ENCODE assay signal across 1 cellular context in the genomic region with DNA sequence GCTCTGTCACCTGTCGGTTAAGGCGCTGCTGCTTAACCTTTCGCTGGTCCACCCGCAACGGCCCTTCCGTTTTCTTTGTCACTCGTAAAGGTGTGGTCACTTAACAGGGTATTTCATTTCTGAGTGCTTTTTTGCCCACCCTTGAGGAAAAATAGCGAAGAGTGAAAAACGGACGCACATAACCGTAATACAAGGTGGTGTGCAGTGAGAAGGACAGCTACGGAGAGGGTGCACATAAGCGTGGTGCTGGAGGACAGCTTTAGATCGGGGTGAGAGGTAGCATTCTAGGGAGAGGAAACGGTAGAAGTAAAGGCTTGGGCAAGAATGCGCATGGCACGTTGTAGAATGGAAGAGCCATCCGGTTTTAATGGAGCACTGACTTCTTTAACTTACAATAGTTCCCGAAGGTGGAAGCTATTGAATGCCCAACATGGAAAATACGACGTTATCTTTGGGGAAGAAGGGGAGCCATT.
A peak's percentile ranks its signal among the peaks of the same experiment; 100 is the strongest.
TF ChIP-seq lines count a peak whose summit lies in the region.

No MANE protein-coding gene starts in this region.

TF ChIP-seq in K562, 482 proteins besides CTCF, POLR2A, EP300 and RAD21 (continued from another document and continues in another):
- TF ChIP-seq, protein P1, sequence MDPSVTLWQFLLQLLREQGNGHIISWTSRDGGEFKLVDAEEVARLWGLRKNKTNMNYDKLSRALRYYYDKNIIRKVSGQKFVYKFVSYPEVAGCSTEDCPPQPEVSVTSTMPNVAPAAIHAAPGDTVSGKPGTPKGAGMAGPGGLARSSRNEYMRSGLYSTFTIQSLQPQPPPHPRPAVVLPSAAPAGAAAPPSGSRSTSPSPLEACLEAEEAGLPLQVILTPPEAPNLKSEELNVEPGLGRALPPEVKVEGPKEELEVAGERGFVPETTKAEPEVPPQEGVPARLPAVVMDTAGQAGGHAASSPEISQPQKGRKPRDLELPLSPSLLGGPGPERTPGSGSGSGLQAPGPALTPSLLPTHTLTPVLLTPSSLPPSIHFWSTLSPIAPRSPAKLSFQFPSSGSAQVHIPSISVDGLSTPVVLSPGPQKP (CRISPR knock-in tag; IDR thresholded peaks at IDR 0.05) = no peak
- TF ChIP-seq, protein P2, sequence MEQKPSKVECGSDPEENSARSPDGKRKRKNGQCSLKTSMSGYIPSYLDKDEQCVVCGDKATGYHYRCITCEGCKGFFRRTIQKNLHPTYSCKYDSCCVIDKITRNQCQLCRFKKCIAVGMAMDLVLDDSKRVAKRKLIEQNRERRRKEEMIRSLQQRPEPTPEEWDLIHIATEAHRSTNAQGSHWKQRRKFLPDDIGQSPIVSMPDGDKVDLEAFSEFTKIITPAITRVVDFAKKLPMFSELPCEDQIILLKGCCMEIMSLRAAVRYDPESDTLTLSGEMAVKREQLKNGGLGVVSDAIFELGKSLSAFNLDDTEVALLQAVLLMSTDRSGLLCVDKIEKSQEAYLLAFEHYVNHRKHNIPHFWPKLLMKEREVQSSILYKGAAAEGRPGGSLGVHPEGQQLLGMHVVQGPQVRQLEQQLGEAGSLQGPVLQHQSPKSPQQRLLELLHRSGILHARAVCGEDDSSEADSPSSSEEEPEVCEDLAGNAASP (IDR thresholded peaks at IDR 0.05) = no peak
- no peak for TF ChIP-seq ZNF197 (CRISPR knock-in tag; IDR thresholded peaks at IDR 0.05; ENCODE audit: low read depth)
- no peak for TF ChIP-seq ZNF224 (CRISPR knock-in tag; IDR thresholded peaks at IDR 0.05)
- no peak for TF ChIP-seq GTF2F1 (IDR thresholded peaks at IDR 0.05; ENCODE audit: low read depth, low read length)
- TF ChIP-seq, protein P3, sequence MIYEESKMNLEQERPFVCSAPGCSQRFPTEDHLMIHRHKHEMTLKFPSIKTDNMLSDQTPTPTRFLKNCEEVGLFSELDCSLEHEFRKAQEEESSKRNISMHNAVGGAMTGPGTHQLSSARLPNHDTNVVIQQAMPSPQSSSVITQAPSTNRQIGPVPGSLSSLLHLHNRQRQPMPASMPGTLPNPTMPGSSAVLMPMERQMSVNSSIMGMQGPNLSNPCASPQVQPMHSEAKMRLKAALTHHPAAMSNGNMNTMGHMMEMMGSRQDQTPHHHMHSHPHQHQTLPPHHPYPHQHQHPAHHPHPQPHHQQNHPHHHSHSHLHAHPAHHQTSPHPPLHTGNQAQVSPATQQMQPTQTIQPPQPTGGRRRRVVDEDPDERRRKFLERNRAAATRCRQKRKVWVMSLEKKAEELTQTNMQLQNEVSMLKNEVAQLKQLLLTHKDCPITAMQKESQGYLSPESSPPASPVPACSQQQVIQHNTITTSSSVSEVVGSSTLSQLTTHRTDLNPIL (CRISPR knock-in tag; IDR thresholded peaks at IDR 0.05) = no peak
- TF ChIP-seq TBL1XR1 (IDR thresholded peaks at IDR 0.05; ENCODE audit: low read length in 2 of 2) = 0 out of 4 replicates have a peak, but pooled peaks of 1 of the 2 experiments have one; percentile 27
- peak; percentile 78; the same call in 1 of the 2 replicates for TF ChIP-seq FOXK1 (CRISPR knock-in tag; IDR thresholded peaks at IDR 0.05; ENCODE audit: borderline replicate concordance)
- no peak; the same call in 1 of the 2 replicates for TF ChIP-seq SRSF3 (IDR thresholded peaks at IDR 0.05; ENCODE audit: insufficient read depth, low read length)
- TF ChIP-seq, protein P4, sequence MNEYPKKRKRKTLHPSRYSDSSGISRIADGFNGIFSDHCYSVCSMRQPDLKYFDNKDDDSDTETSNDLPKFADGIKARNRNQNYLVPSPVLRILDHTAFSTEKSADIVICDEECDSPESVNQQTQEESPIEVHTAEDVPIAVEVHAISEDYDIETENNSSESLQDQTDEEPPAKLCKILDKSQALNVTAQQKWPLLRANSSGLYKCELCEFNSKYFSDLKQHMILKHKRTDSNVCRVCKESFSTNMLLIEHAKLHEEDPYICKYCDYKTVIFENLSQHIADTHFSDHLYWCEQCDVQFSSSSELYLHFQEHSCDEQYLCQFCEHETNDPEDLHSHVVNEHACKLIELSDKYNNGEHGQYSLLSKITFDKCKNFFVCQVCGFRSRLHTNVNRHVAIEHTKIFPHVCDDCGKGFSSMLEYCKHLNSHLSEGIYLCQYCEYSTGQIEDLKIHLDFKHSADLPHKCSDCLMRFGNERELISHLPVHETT (CRISPR knock-in tag; conservative IDR thresholded peaks at IDR 0.05 in 1 of 2, IDR thresholded peaks at IDR 0.05 in 1 of 2) = no peak
- TF ChIP-seq STAT5B (CRISPR knock-in tag; IDR thresholded peaks at IDR 0.05) = no peak
- TF ChIP-seq CC2D1A (IDR thresholded peaks at IDR 0.05) = 0 out of 2 replicates have a peak, but pooled peaks have one; percentile 9
- TF ChIP-seq EHMT2 (IDR thresholded peaks at IDR 0.05) = peak; percentile 50
- no peak for TF ChIP-seq ZNF766 (CRISPR knock-in tag; conservative IDR thresholded peaks at IDR 0.05)
- no peak for TF ChIP-seq BCL6 (CRISPR knock-in tag; IDR thresholded peaks at IDR 0.05)
- TF ChIP-seq PTTG1 (tag; IDR thresholded peaks at IDR 0.05; ENCODE audit: low read depth) = no peak
- TF ChIP-seq TAF1 (IDR thresholded peaks at IDR 0.05; ENCODE audit: control insufficient read depth, extremely low read depth, insufficient read depth, low read length, severe bottlenecking) = no peak
- TF ChIP-seq ZNF785 (CRISPR knock-in tag; IDR thresholded peaks at IDR 0.05) = no peak
- TF ChIP-seq DACH1 (IDR thresholded peaks at IDR 0.05; ENCODE audit: partially characterized antibody) = no peak
- TF ChIP-seq CEBPG (CRISPR knock-in tag; IDR thresholded peaks at IDR 0.05) = no peak
- TF ChIP-seq CEBPG (tag; conservative IDR thresholded peaks at IDR 0.05 in 1 of 2, IDR thresholded peaks at IDR 0.05 in 1 of 2) = no peak
- TF ChIP-seq ZNF589 (CRISPR knock-in tag; IDR thresholded peaks at IDR 0.05; ENCODE audit: low read depth) = no peak
- no peak for TF ChIP-seq SNIP1 (IDR thresholded peaks at IDR 0.05; ENCODE audit: low read depth)
- TF ChIP-seq WHSC1 (IDR thresholded peaks at IDR 0.05; ENCODE audit: low read length) = no peak
- no peak for TF ChIP-seq IFI16 (CRISPR knock-in tag; IDR thresholded peaks at IDR 0.05)
- TF ChIP-seq NR3C1 (CRISPR knock-in tag; IDR thresholded peaks at IDR 0.05) = no peak
- TF ChIP-seq ZNF41 (CRISPR knock-in tag; conservative IDR thresholded peaks at IDR 0.05) = no peak
- TF ChIP-seq TCF3 (CRISPR knock-in tag; IDR thresholded peaks at IDR 0.05) = no peak
- TF ChIP-seq, protein P5, sequence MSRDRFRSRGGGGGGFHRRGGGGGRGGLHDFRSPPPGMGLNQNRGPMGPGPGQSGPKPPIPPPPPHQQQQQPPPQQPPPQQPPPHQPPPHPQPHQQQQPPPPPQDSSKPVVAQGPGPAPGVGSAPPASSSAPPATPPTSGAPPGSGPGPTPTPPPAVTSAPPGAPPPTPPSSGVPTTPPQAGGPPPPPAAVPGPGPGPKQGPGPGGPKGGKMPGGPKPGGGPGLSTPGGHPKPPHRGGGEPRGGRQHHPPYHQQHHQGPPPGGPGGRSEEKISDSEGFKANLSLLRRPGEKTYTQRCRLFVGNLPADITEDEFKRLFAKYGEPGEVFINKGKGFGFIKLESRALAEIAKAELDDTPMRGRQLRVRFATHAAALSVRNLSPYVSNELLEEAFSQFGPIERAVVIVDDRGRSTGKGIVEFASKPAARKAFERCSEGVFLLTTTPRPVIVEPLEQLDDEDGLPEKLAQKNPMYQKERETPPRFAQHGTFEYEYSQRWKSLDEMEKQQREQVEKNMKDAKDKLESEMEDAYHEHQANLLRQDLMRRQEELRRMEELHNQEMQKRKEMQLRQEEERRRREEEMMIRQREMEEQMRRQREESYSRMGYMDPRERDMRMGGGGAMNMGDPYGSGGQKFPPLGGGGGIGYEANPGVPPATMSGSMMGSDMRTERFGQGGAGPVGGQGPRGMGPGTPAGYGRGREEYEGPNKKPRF (IDR thresholded peaks at IDR 0.05; ENCODE audit: low read depth, low read length) = no peak
- TF ChIP-seq, protein P6, sequence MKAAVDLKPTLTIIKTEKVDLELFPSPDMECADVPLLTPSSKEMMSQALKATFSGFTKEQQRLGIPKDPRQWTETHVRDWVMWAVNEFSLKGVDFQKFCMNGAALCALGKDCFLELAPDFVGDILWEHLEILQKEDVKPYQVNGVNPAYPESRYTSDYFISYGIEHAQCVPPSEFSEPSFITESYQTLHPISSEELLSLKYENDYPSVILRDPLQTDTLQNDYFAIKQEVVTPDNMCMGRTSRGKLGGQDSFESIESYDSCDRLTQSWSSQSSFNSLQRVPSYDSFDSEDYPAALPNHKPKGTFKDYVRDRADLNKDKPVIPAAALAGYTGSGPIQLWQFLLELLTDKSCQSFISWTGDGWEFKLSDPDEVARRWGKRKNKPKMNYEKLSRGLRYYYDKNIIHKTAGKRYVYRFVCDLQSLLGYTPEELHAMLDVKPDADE (conservative IDR thresholded peaks at IDR 0.05; ENCODE audit: control insufficient read depth, low read depth, low read length) = no peak
- TF ChIP-seq GATAD2A (IDR thresholded peaks at IDR 0.05) = no peak
- TF ChIP-seq, protein P7, sequence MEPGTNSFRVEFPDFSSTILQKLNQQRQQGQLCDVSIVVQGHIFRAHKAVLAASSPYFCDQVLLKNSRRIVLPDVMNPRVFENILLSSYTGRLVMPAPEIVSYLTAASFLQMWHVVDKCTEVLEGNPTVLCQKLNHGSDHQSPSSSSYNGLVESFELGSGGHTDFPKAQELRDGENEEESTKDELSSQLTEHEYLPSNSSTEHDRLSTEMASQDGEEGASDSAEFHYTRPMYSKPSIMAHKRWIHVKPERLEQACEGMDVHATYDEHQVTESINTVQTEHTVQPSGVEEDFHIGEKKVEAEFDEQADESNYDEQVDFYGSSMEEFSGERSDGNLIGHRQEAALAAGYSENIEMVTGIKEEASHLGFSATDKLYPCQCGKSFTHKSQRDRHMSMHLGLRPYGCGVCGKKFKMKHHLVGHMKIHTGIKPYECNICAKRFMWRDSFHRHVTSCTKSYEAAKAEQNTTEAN (CRISPR knock-in tag; IDR thresholded peaks at IDR 0.05) = peak; percentile 14; the same call in 1 of the 2 replicates
- TF ChIP-seq ZSCAN32 (CRISPR knock-in tag; IDR thresholded peaks at IDR 0.05) = no peak
- no peak for TF ChIP-seq PML (IDR thresholded peaks at IDR 0.05; ENCODE audit: low read length)
- TF ChIP-seq, protein P8, sequence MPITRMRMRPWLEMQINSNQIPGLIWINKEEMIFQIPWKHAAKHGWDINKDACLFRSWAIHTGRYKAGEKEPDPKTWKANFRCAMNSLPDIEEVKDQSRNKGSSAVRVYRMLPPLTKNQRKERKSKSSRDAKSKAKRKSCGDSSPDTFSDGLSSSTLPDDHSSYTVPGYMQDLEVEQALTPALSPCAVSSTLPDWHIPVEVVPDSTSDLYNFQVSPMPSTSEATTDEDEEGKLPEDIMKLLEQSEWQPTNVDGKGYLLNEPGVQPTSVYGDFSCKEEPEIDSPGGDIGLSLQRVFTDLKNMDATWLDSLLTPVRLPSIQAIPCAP (CRISPR knock-in tag; IDR thresholded peaks at IDR 0.05; ENCODE audit: borderline replicate concordance) = 0 out of 2 replicates have a peak, but pooled peaks have one; percentile 15
- TF ChIP-seq ELF2 (CRISPR knock-in tag; IDR thresholded peaks at IDR 0.05) = no peak
- TF ChIP-seq MEF2D (tag; conservative IDR thresholded peaks at IDR 0.05; ENCODE audit: low read depth) = no peak
- TF ChIP-seq, protein P9, sequence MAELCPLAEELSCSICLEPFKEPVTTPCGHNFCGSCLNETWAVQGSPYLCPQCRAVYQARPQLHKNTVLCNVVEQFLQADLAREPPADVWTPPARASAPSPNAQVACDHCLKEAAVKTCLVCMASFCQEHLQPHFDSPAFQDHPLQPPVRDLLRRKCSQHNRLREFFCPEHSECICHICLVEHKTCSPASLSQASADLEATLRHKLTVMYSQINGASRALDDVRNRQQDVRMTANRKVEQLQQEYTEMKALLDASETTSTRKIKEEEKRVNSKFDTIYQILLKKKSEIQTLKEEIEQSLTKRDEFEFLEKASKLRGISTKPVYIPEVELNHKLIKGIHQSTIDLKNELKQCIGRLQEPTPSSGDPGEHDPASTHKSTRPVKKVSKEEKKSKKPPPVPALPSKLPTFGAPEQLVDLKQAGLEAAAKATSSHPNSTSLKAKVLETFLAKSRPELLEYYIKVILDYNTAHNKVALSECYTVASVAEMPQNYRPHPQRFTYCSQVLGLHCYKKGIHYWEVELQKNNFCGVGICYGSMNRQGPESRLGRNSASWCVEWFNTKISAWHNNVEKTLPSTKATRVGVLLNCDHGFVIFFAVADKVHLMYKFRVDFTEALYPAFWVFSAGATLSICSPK (IDR thresholded peaks at IDR 0.05; ENCODE audit: borderline replicate concordance) = no peak
- TF ChIP-seq GABPB2 (CRISPR knock-in tag; conservative IDR thresholded peaks at IDR 0.05) = no peak
- 0 out of 2 replicates have a peak, but pooled peaks have one; percentile 25 for TF ChIP-seq MXI1 (IDR thresholded peaks at IDR 0.05; ENCODE audit: low read depth, low read length)
- no peak for TF ChIP-seq ZNF212 (CRISPR knock-in tag; IDR thresholded peaks at IDR 0.05)
- TF ChIP-seq ETV6 (IDR thresholded peaks at IDR 0.05; ENCODE audit: borderline replicate concordance in 1 of 2, low read depth in 2 of 2, low read length in 1 of 2) = no peak
- no peak; the same call in 1 of the 2 replicates for TF ChIP-seq ETV6 (CRISPR knock-in tag; IDR thresholded peaks at IDR 0.05; ENCODE audit: borderline replicate concordance)
- TF ChIP-seq LARP7 (IDR thresholded peaks at IDR 0.05) = no peak
- 0 out of 2 replicates have a peak, but pooled peaks have one; percentile 12 for TF ChIP-seq ZBTB17 (CRISPR knock-in tag; IDR thresholded peaks at IDR 0.05)
- no peak for TF ChIP-seq RNF2 (IDR thresholded peaks at IDR 0.05)
- TF ChIP-seq, protein P10, sequence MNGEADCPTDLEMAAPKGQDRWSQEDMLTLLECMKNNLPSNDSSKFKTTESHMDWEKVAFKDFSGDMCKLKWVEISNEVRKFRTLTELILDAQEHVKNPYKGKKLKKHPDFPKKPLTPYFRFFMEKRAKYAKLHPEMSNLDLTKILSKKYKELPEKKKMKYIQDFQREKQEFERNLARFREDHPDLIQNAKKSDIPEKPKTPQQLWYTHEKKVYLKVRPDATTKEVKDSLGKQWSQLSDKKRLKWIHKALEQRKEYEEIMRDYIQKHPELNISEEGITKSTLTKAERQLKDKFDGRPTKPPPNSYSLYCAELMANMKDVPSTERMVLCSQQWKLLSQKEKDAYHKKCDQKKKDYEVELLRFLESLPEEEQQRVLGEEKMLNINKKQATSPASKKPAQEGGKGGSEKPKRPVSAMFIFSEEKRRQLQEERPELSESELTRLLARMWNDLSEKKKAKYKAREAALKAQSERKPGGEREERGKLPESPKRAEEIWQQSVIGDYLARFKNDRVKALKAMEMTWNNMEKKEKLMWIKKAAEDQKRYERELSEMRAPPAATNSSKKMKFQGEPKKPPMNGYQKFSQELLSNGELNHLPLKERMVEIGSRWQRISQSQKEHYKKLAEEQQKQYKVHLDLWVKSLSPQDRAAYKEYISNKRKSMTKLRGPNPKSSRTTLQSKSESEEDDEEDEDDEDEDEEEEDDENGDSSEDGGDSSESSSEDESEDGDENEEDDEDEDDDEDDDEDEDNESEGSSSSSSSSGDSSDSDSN (IDR thresholded peaks at IDR 0.05; ENCODE audit: borderline replicate concordance in 1 of 2, low read depth in 2 of 2, low read length in 2 of 2) = peak in 1 of 2 experiments; percentile 18; a peak in 1 of 4 replicates
- TF ChIP-seq FOXA3 (CRISPR knock-in tag; conservative IDR thresholded peaks at IDR 0.05 in 1 of 2, IDR thresholded peaks at IDR 0.05 in 1 of 2) = no peak
- no peak for TF ChIP-seq OTX1 (CRISPR knock-in tag; IDR thresholded peaks at IDR 0.05)
- no peak for TF ChIP-seq TCFL5 (CRISPR knock-in tag; conservative IDR thresholded peaks at IDR 0.05)
- TF ChIP-seq NEUROD1 (IDR thresholded peaks at IDR 0.05; ENCODE audit: borderline replicate concordance, low read depth, low read length, partially characterized antibody) = no peak
- TF ChIP-seq ZNF311 (CRISPR knock-in tag; IDR thresholded peaks at IDR 0.05) = no peak
- TF ChIP-seq SNRNP70 (optimal IDR thresholded peaks at IDR 0.05; ENCODE audit: low read depth, low read length) = no peak
- no peak for TF ChIP-seq ZNF586 (CRISPR knock-in tag; conservative IDR thresholded peaks at IDR 0.05)
